In the genomic region with DNA sequence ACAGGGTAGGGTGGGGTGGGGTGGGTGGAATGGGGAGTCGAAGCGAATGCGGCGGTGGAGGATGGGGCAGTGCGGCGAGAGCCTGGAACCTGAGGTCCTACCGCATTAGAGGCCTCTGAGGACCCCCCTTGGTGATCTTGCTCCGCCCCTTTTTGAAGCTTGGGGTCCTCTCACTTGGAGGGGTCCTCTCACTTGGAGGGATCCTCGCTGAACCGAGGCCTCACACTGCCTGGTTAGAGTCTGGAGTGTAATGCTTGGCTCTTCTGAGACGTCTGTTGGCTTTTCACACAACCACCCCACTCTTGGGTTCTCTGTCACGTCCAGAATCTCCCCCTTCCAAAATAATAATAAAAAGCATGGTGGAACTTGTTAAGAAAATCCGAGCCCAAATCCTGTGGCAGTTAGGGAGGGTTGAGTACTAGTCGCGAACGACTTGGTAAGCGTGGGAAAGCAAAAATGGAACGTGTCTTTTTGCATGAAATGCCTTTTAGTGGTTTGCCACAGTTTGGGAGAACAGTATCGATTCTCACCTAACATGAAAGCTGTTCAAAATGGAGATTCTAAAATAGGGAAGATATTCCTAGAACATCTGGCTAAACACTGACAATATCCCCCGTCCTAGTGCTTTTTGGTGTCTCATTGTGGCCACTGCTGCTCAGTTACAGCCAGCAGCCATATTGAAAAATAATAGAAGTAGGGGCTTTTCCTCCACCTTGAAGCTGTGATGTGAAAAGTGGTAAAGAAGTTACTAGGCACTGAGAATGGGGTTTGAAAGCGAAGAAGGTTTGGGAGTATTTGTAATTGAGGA, we compare ENCODE assay signal across 8 cellular contexts. TPM values are rescaled to one million over a fixed set of nuclear protein-coding genes. Genes with fewer than 3 reads are reported as not detected.
DNase-seq lines count a peak whose midpoint lies in the region; ATAC-seq and TF ChIP-seq lines count a peak whose summit lies in the region.

No MANE protein-coding gene starts in this region.

- ATAC-seq in WTC11 (no peak), omental fat pad (ENCODE audit: low FRiP score) (no peak)
- ATAC-seq in stimulated activated memory B cell treated with anti-CD40 and anti-IgM and Interleukin-4, amounts not matched to agents 10 μg/mL and 1 μg/mL and 100 μg/mL, for 72 hours = no peak

- H3K27ac Mint-ChIP-seq in WTC11 = peak overlapping the region; percentile 97
- peak overlapping the region; percentile 92 for H3K27ac Mint-ChIP-seq in stimulated activated memory B cell treated with anti-CD40 and anti-IgM and Interleukin-4, amounts not matched to agents 10 μg/mL and 1 μg/mL and 100 μg/mL, for 72 hours

- no peaks in the 10 kb centered on the region for H3K9me3 Mint-ChIP-seq in WTC11
- H3K9me3 Mint-ChIP-seq in stimulated activated memory B cell treated with anti-CD40 and anti-IgM and Interleukin-4, amounts not matched to agents 10 μg/mL and 1 μg/mL and 100 μg/mL, for 72 hours = no peaks in the 10 kb centered on the region

- DNase-seq in AG09309 (ENCODE audit: low read depth) = no peak
- no peak for DNase-seq in HAP-1 (ENCODE audit: low spot score in 2 of 2)
- DNase-seq in WTC11 (ENCODE audit: low spot score) = no peak
- DNase-seq in iPS DF 6.9 (ENCODE audit: low read depth, low spot score) = no peak
- no peak for DNase-seq in NCI-H1048 (lab: John Stamatoyannopoulos, UW)
- no peak for DNase-seq in omental fat pad (ENCODE audit: low spot score)
- no peak for DNase-seq in posterior cingulate gyrus

- no peaks in the 10 kb centered on the region for H3K27me3 ChIP-seq in HAP-1 (ENCODE audit: low read depth)
- H3K27me3 ChIP-seq in iPS DF 6.9 (ENCODE audit: control insufficient read depth, insufficient read depth, low read length) = no peaks in the 10 kb centered on the region

- peak overlapping the region; percentile 100 for H3K4me3 Mint-ChIP-seq in WTC11
- peak overlapping the region; percentile 98 for H3K4me3 Mint-ChIP-seq in stimulated activated memory B cell treated with anti-CD40 and anti-IgM and Interleukin-4, amounts not matched to agents 10 μg/mL and 1 μg/mL and 100 μg/mL, for 72 hours

- H3K27ac ChIP-seq in iPS DF 6.9 (ENCODE audit: low read length) = no peak overlapping the region

- H3K36me3 Mint-ChIP-seq in WTC11 = peaks cover 27% of the 10 kb centered on the region
- H3K36me3 Mint-ChIP-seq in stimulated activated memory B cell treated with anti-CD40 and anti-IgM and Interleukin-4, amounts not matched to agents 10 μg/mL and 1 μg/mL and 100 μg/mL, for 72 hours = peaks cover 21% of the 10 kb centered on the region

- TF ChIP-seq CTCF in AG09309 (IDR thresholded peaks at IDR 0.05; ENCODE audit: control insufficient read depth, insufficient read depth, low read depth, low read length, missing control alignments) = no peak
- TF ChIP-seq CTCF in WTC11 (IDR thresholded peaks at IDR 0.05) = no peak
- TF ChIP-seq CTCF in omental fat pad (IDR thresholded peaks at IDR 0.05) = no peak

- no peaks in the 10 kb centered on the region; the same call in 1 of the 2 replicates for H3K27me3 Mint-ChIP-seq in WTC11 (ENCODE audit: low read depth)
- H3K27me3 Mint-ChIP-seq in stimulated activated memory B cell treated with anti-CD40 and anti-IgM and Interleukin-4, amounts not matched to agents 10 μg/mL and 1 μg/mL and 100 μg/mL, for 72 hours = no peaks in the 10 kb centered on the region

- in situ Hi-C loops in HAP-1 (cut with MboI; ENCODE audit: low sequenced_read_pairs) = loop anchor here (5.0 kb wide), 1 partner anchor 135 kb away; no protein-coding TSS in a partner anchor

- peaks cover 11% of the 10 kb centered on the region for H3K4me1 Mint-ChIP-seq in WTC11
- peaks cover 29% of the 10 kb centered on the region for H3K4me1 Mint-ChIP-seq in stimulated activated memory B cell treated with anti-CD40 and anti-IgM and Interleukin-4, amounts not matched to agents 10 μg/mL and 1 μg/mL and 100 μg/mL, for 72 hours

- CTCF ChIA-PET in WTC11 (lab: Charles Lee) = interaction anchor here (0.6 to 2.7 kb wide), 5 partner anchors 29 to 473 kb away, joined by 3 to 28 read pairs (median 8); no protein-coding TSS in a partner anchor

- intact Hi-C loops in posterior cingulate gyrus (cut with DNase I) = loop anchor here (5.0 kb wide), 2 partner anchors 245 to 430 kb away; a partner anchor contains a TSS

- H3K4me3 ChIP-seq in AG09309 (ENCODE audit: control insufficient read depth, low read depth, low read length) (peak overlapping the region; percentile 64), HAP-1 (peak overlapping the region; percentile 92), iPS DF 6.9 (ENCODE audit: low read length) (peak overlapping the region; percentile 93)

- H3K9me3 ChIP-seq in HAP-1 (no peaks in the 10 kb centered on the region), iPS DF 6.9 (ENCODE audit: control insufficient read depth, insufficient read depth, low read length) (no peaks in the 10 kb centered on the region)

- POLR2A ChIA-PET in WTC11 (lab: Charles Lee) = interaction anchor here (0.6 to 2.5 kb wide), 14 partner anchors 17 to 430 kb away, joined by 3 to 31 read pairs (median 4); a partner anchor contains a TSS

- H3K36me3 ChIP-seq in HAP-1 (replicated peaks) (peaks cover 22% of the 10 kb centered on the region), iPS DF 6.9 (ENCODE audit: control insufficient read depth, insufficient read depth, low read length) (peaks cover 3% of the 10 kb centered on the region; the same call in 1 of the 2 replicates)

- 100% methylated on average over 1 of the region's 21 CpGs for WGBS in iPS DF 6.9 (ENCODE audit: insufficient coverage, insufficient read length)

- H3K4me1 ChIP-seq in HAP-1 (peaks cover 3% of the 10 kb centered on the region), iPS DF 6.9 (ENCODE audit: control insufficient read depth, insufficient read depth, low read length) (no peaks in the 10 kb centered on the region)

TF ChIP-seq in WTC11, 78 proteins besides CTCF, POLR2A, EP300 and RAD21 (continues in another document):
- TF ChIP-seq IRF2 (CRISPR knock-in tag; IDR thresholded peaks at IDR 0.05; ENCODE audit: borderline replicate concordance, low read depth) = no peak
- TF ChIP-seq CREB1 (CRISPR knock-in tag; IDR thresholded peaks at IDR 0.05) = no peak
- TF ChIP-seq, protein P1, sequence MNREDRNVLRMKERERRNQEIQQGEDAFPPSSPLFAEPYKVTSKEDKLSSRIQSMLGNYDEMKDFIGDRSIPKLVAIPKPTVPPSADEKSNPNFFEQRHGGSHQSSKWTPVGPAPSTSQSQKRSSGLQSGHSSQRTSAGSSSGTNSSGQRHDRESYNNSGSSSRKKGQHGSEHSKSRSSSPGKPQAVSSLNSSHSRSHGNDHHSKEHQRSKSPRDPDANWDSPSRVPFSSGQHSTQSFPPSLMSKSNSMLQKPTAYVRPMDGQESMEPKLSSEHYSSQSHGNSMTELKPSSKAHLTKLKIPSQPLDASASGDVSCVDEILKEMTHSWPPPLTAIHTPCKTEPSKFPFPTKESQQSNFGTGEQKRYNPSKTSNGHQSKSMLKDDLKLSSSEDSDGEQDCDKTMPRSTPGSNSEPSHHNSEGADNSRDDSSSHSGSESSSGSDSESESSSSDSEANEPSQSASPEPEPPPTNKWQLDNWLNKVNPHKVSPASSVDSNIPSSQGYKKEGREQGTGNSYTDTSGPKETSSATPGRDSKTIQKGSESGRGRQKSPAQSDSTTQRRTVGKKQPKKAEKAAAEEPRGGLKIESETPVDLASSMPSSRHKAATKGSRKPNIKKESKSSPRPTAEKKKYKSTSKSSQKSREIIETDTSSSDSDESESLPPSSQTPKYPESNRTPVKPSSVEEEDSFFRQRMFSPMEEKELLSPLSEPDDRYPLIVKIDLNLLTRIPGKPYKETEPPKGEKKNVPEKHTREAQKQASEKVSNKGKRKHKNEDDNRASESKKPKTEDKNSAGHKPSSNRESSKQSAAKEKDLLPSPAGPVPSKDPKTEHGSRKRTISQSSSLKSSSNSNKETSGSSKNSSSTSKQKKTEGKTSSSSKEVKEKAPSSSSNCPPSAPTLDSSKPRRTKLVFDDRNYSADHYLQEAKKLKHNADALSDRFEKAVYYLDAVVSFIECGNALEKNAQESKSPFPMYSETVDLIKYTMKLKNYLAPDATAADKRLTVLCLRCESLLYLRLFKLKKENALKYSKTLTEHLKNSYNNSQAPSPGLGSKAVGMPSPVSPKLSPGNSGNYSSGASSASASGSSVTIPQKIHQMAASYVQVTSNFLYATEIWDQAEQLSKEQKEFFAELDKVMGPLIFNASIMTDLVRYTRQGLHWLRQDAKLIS (CRISPR knock-in tag; IDR thresholded peaks at IDR 0.05; ENCODE audit: borderline replicate concordance) = no peak
- TF ChIP-seq, protein P2, sequence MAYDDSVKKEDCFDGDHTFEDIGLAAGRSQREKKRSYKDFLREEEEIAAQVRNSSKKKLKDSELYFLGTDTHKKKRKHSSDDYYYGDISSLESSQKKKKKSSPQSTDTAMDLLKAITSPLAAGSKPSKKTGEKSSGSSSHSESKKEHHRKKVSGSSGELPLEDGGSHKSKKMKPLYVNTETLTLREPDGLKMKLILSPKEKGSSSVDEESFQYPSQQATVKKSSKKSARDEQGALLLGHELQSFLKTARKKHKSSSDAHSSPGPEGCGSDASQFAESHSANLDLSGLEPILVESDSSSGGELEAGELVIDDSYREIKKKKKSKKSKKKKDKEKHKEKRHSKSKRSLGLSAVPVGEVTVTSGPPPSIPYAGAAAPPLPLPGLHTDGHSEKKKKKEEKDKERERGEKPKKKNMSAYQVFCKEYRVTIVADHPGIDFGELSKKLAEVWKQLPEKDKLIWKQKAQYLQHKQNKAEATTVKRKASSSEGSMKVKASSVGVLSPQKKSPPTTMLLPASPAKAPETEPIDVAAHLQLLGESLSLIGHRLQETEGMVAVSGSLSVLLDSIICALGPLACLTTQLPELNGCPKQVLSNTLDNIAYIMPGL (CRISPR knock-in tag; IDR thresholded peaks at IDR 0.05) = no peak
- no peak for TF ChIP-seq ZNF121 (CRISPR knock-in tag; IDR thresholded peaks at IDR 0.05)
- TF ChIP-seq TCF7 (CRISPR knock-in tag; IDR thresholded peaks at IDR 0.05; ENCODE audit: low read depth) = no peak
- TF ChIP-seq MXD4 (CRISPR knock-in tag; IDR thresholded peaks at IDR 0.05; ENCODE audit: borderline replicate concordance) = no peak
- TF ChIP-seq, protein P3, sequence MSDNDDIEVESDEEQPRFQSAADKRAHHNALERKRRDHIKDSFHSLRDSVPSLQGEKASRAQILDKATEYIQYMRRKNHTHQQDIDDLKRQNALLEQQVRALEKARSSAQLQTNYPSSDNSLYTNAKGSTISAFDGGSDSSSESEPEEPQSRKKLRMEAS (CRISPR knock-in tag; IDR thresholded peaks at IDR 0.05) = no peak

RNA-seq across cellular contexts. Expression of a gene that starts 0.8 kb away (rescaled TPM):
- total RNA-seq in WTC11 (2021) (68.2 to 70.8 TPM (median 70.3 TPM) in 3 replicates), omental fat pad (10 to 100 TPM; 27.1 to 41.0 (median 39.1) TPM)
